Comparison of ENCODE assay signal across 6 cellular contexts in the genomic region with DNA sequence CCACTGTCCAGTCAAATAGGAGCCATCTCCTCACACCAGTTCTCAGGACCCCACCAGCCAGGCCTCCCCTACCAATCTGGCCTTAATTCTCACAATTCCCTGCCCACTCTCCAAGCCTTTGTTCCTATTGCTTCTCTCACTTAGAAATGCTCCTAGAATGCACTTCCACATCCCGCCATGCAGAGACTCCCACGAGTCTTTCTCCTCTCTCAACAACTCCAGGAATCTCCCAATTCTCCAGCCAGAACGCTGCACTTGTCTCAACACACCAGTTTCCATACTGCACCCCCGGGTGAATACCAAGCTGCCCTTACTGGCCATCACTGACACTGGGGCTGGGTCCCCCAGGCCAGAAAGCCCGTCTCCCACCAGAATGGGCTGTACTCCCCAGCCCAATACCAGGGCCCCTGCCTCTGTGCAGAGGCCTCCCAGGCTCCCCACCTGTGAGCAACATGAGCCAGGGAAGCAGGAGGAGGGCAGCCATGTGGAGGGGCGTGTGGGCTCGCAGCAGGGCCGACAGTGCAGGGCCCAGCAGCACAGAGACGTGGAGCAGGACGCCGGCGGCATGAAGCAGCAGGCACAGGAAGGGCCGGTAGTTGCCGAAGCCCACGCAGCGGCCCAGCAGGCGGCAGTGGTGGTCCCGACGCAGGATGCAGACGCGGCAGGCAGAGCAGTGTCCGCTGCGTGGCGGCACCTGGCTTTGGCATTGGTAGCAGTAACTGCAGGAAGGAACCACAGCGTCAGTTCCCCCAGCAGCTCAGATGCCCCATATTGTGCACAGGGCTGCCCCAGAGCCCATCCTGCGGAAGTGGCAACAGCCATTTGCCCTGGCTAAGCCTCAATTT. TPM values are rescaled to one million over a fixed set of nuclear protein-coding genes. Genes with fewer than 3 reads are reported as not detected.
A peak's percentile ranks its signal among the peaks of the same experiment; 100 is the strongest.
DNase-seq lines count a peak whose midpoint lies in the region; ATAC-seq and TF ChIP-seq lines count a peak whose summit lies in the region.

No MANE protein-coding gene starts in this region.

- TF ChIP-seq POLR2A in gastroesophageal sphincter (IDR thresholded peaks at IDR 0.05), result no peak

- no peaks in the 10 kb centered on the region for H3K9me3 Mint-ChIP-seq in activated CD4-positive, alpha-beta memory T cell treated with anti-CD3 and anti-CD28 coated beads, Interleukin-2, amount 10 ng/mL, durations not matched to agents 7 days and 5 days

- CTCF ChIA-PET in activated CD4-positive, alpha-beta memory T cell treated with anti-CD3 and anti-CD28 coated beads, Interleukin-2, amount 10 ng/mL, durations not matched to agents 7 days and 5 days (lab: Charles Lee), result interaction anchor here (1.6 kb wide), 1 partner anchor 135 kb away, joined by 5 read pairs; the partner anchor contains the start of gene RBM4B

- H3K4me1 ChIP-seq in gastroesophageal sphincter, result peaks cover 3 to 58% (median 18%) of the 10 kb centered on the region in 3 donors

- peak overlapping the region in 3 of 4 donors; percentile 11 to 22 (median 11) for H3K27ac ChIP-seq in gastroesophageal sphincter

- WGBS in gastroesophageal sphincter (ENCODE audit: low coverage in 1 of 2), 2 donors, result 25 to 31% methylated on average over 3 to 13 of the region's 26 CpGs

- peak in 3 of 4 experiments; percentile 21 to 60 (median 46) for TF ChIP-seq CTCF in gastroesophageal sphincter (IDR thresholded peaks at IDR 0.05)

- DNase-seq in activated CD4-positive, alpha-beta memory T cell treated with anti-CD3 and anti-CD28 coated beads, Interleukin-2, amount 10 ng/mL, durations not matched to agents 7 days and 5 days, result peak; percentile 82
- peak; percentile 31 to 41 for DNase-seq in stimulated activated CD8-positive, alpha-beta memory T cell treated with anti-CD3 and anti-CD28 coated beads, Interleukin-7, amount 100 ng/mL, for 1 hour (ENCODE audit: low read depth in 2 of 2)
- no peak for DNase-seq in NCI-H1092 treated with DMSO at 0.1 percent for 48 hours (lab: John Stamatoyannopoulos, UW)

- no peaks in the 10 kb centered on the region for H3K27me3 ChIP-seq in gastroesophageal sphincter

- peaks cover 2% of the 10 kb centered on the region for H3K27me3 Mint-ChIP-seq in activated CD4-positive, alpha-beta memory T cell treated with anti-CD3 and anti-CD28 coated beads, Interleukin-2, amount 10 ng/mL, durations not matched to agents 7 days and 5 days

- H3K27ac Mint-ChIP-seq in activated CD4-positive, alpha-beta memory T cell treated with anti-CD3 and anti-CD28 coated beads, Interleukin-2, amount 10 ng/mL, durations not matched to agents 7 days and 5 days, result peak overlapping the region; percentile 82

- TF ChIP-seq EP300 in gastroesophageal sphincter (IDR thresholded peaks at IDR 0.05), result no peak

- H3K4me1 Mint-ChIP-seq in activated CD4-positive, alpha-beta memory T cell treated with anti-CD3 and anti-CD28 coated beads, Interleukin-2, amount 10 ng/mL, durations not matched to agents 7 days and 5 days, result peaks cover 40% of the 10 kb centered on the region

- ATAC-seq in GM18907 (IDR thresholded peaks at IDR 0.05; ENCODE audit: unreplicated experiment), result peak; percentile 40
- ATAC-seq in gastroesophageal sphincter, result no peak
- no peak for ATAC-seq in HG03045 (IDR thresholded peaks at IDR 0.05; ENCODE audit: unreplicated experiment)

- H3K9me3 ChIP-seq in gastroesophageal sphincter, result no peaks in the 10 kb centered on the region

- no peak overlapping the region for H3K4me3 ChIP-seq in gastroesophageal sphincter

- H3K36me3 Mint-ChIP-seq in activated CD4-positive, alpha-beta memory T cell treated with anti-CD3 and anti-CD28 coated beads, Interleukin-2, amount 10 ng/mL, durations not matched to agents 7 days and 5 days (ENCODE audit: low read depth), result peaks cover 29% of the 10 kb centered on the region

- H3K36me3 ChIP-seq in gastroesophageal sphincter, result peaks cover 0 to 53% of the 10 kb centered on the region in 2 donors

- POLR2A ChIA-PET in activated CD4-positive, alpha-beta memory T cell treated with anti-CD3 and anti-CD28 coated beads, Interleukin-2, amount 10 ng/mL, durations not matched to agents 7 days and 5 days (lab: Charles Lee), result interaction anchor here (0.9 to 1.0 kb wide), 2 partner anchors 33 to 64 kb away, joined by 4 to 5 read pairs; partner anchors contain the start of genes BBS1 and DPP3

- peak overlapping the region; percentile 69 for H3K4me3 Mint-ChIP-seq in activated CD4-positive, alpha-beta memory T cell treated with anti-CD3 and anti-CD28 coated beads, Interleukin-2, amount 10 ng/mL, durations not matched to agents 7 days and 5 days

RNA-seq across cellular contexts. Expression of gene ZDHHC24, which starts 2.4 kb away (rescaled TPM):
- total RNA-seq in activated CD4-positive, alpha-beta memory T cell treated with anti-CD3 and anti-CD28 coated beads, Interleukin-2, amount 10 ng/mL, durations not matched to agents 7 days and 5 days, result 10 to 100 TPM; 25.9 to 26.0 TPM
- 10 to 100 TPM in 2 of 4 donors, 1 to 10 TPM in 2; 5.9 to 12.1 (median 10.4) TPM for total RNA-seq in gastroesophageal sphincter

RNA-seq across cellular contexts. Expression of gene ACTN3, which starts 3.2 kb away (rescaled TPM):
- under 1 TPM; 0.30 to 0.35 TPM for total RNA-seq in activated CD4-positive, alpha-beta memory T cell treated with anti-CD3 and anti-CD28 coated beads, Interleukin-2, amount 10 ng/mL, durations not matched to agents 7 days and 5 days
- not detected for total RNA-seq in gastroesophageal sphincter

RNA-seq across cellular contexts. Expression of gene CTSF, which starts 24.9 kb away (rescaled TPM):
- 1 to 10 TPM; 3.7 to 4.3 TPM for total RNA-seq in activated CD4-positive, alpha-beta memory T cell treated with anti-CD3 and anti-CD28 coated beads, Interleukin-2, amount 10 ng/mL, durations not matched to agents 7 days and 5 days
- 100 to 1,000 TPM in 1 of 4 donors, 10 to 100 TPM in 3; 65.1 to 114 (median 88.4) TPM for total RNA-seq in gastroesophageal sphincter

RNA-seq across cellular contexts. Expression of gene BBS1, which starts 33.0 kb away (rescaled TPM):
- 10 to 100 TPM; 16.8 to 16.9 TPM for total RNA-seq in activated CD4-positive, alpha-beta memory T cell treated with anti-CD3 and anti-CD28 coated beads, Interleukin-2, amount 10 ng/mL, durations not matched to agents 7 days and 5 days
- 10 to 100 TPM; 49.2 to 95.1 (median 82.9) TPM for total RNA-seq in gastroesophageal sphincter

RNA-seq across cellular contexts. Expression of gene CCDC87, which starts 49.4 kb away (rescaled TPM):
- not detected for total RNA-seq in activated CD4-positive, alpha-beta memory T cell treated with anti-CD3 and anti-CD28 coated beads, Interleukin-2, amount 10 ng/mL, durations not matched to agents 7 days and 5 days
- 1 to 10 TPM in 3 of 4 donors, under 1 TPM in 1; 0.27 to 1.2 (median 1.1) TPM for total RNA-seq in gastroesophageal sphincter

Comparison
In these comparisons a context has a peak if more than half of its experiments do, and no peak if none do; other contexts are left out.
1. RNA of gene CTSF, which starts 24.9 kb away (total RNA-seq): 65.1 to 114 TPM in gastroesophageal sphincter; 3.7 to 4.3 TPM in activated CD4-positive, alpha-beta memory T cell treated with anti-CD3 and anti-CD28 coated beads, Interleukin-2, amount 10 ng/mL, durations not matched to agents 7 days and 5 days; every median in the first group is over 10 times any median in the second.